24 cellular contexts compared by ENCODE assay signal in the genomic region with DNA sequence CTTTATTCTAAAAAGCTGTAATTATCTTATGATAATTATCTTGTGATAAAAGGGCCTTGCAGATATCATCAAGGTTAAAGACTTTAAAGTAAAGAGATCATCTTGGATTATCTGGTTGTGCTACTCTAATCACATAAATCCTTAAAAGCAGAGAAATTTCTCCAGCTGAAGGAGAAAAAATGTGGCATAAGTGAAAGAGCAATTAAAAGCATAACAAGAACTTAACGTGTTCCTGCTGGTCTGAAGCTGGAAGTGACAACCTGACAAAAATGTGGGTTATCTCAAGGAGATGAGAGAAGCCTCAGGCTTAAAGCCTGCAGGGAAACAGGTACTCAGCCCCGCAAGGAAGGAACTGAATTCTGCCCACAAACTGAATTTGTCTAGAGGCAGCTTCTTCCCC.
"Had no signal": no experiment of that assay in that cellular context is flagged by ENCODE, and none has a peak within 500 bp of the region (broad histone marks: within the 10 kb centered on the region; RNA-seq: fewer than 3 reads in every experiment).

No MANE protein-coding gene starts in this region.

- H3K4me3 ChIP-seq: esophagus muscularis mucosa, gastroesophageal sphincter, left ventricle myocardium inferior, lower lobe of right lung, right atrium auricular region, sigmoid colon, skin epidermis, stomach, thoracic aorta, transverse colon had no signal

- H3K9me3 Mint-ChIP-seq: naive B cell, nephron progenitor cell had no signal

- H3K27me3 Mint-ChIP-seq: memory B cell, naive B cell had no signal

- H3K27ac Mint-ChIP-seq: immature natural killer cell, memory B cell, naive B cell, nephron progenitor cell had no signal

- H3K27ac ChIP-seq: epithelial cell of prostate, esophagus muscularis mucosa, gastroesophageal sphincter, left ventricle myocardium inferior, lower lobe of right lung, neutrophil, right atrium auricular region, sigmoid colon, skin epidermis, stomach, thoracic aorta, transverse colon had no signal

- ATAC-seq: gastroesophageal sphincter, left cardiac atrium, lower lobe of right lung had no signal

- H3K36me3 Mint-ChIP-seq: immature natural killer cell, memory B cell, naive B cell had no signal

- H3K4me1 ChIP-seq: esophagus muscularis mucosa, gastroesophageal sphincter, left ventricle myocardium inferior, lower lobe of right lung, right atrium auricular region, sigmoid colon, stomach, transverse colon had no signal

- H3K27me3 ChIP-seq: esophagus muscularis mucosa, gastroesophageal sphincter, neutrophil, right atrium auricular region, sigmoid colon, stomach, transverse colon had no signal

- DNase-seq: cortex of kidney; effector memory CD4-positive, alpha-beta T cell; glutamatergic neuron; immature natural killer cell; kidney; left cardiac atrium; left ventricle myocardium inferior; lower lobe of right lung; midbrain; naive B cell; nephron progenitor cell; sigmoid colon; stimulated activated naive CD4-positive, alpha-beta T cell; stomach; substantia nigra; transverse colon had no signal

- H3K4me1 Mint-ChIP-seq: immature natural killer cell, memory B cell, naive B cell, nephron progenitor cell had no signal

- H3K9me3 ChIP-seq: esophagus muscularis mucosa, gastroesophageal sphincter, left ventricle myocardium inferior, lower lobe of right lung, right atrium auricular region, sigmoid colon, stomach, thoracic aorta, transverse colon had no signal

- H3K4me3 Mint-ChIP-seq: immature natural killer cell, memory B cell, naive B cell, nephron progenitor cell had no signal

- H3K36me3 ChIP-seq: esophagus muscularis mucosa, gastroesophageal sphincter, left ventricle myocardium inferior, lower lobe of right lung, neutrophil, right atrium auricular region, sigmoid colon, stomach, thoracic aorta, transverse colon had no signal
